ENCODE assay signal across 10 cellular contexts in the genomic region with DNA sequence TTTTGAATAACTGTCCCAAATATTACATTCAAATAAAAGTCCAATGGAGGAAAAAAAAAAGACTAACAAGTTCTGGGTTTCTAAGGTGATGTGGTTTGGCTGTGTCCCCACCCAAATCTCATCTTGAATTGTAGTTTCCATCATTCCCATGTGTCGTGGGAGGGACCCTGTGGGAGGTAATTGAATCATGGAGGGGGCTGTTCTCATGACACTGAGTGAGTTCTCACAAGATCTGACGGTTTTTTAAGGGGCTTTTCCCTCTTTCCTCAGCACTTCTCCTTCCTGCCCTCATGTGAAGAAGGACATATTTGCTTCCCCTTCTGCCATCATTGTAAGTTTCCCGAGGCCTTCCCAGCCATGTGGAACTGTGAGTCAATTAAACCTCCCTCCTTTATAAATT. TPM values are rescaled to one million over a fixed set of nuclear protein-coding genes. Genes with fewer than 3 reads are reported as not detected.
"Had no signal": no experiment of that assay in that cellular context is flagged by ENCODE, and none has a peak within 500 bp of the region (broad histone marks: within the 10 kb centered on the region; RNA-seq: fewer than 3 reads in every experiment).

No MANE protein-coding gene starts in this region.

- FAIRE-seq: HepG2, HTR-8/SVneo had no signal

- DNase-seq: IMR-90, KBM-7, KG1 had no signal

- H3K9ac ChIP-seq: KMS-11 had no signal

- H3K27ac ChIP-seq: HL-60, KMS-11 had no signal

- H3K4me2 ChIP-seq: KMS-11 had no signal

- ATAC-seq: HepG2 had no signal

RNA-seq across cellular contexts. Expression of gene MS4A2, which starts 7.9 kb away (rescaled TPM):
- total RNA-seq: HepG2, HT-29, HT1080, IMR-90 had no signal
- polyA plus RNA-seq: HepG2, IgD-negative memory B cell, IMR-90 had no signal

RNA-seq across cellular contexts. Expression of gene MS4A3, which starts 24.1 kb away (rescaled TPM):
- total RNA-seq: HepG2, HT-29, HT1080, IMR-90 had no signal
- polyA plus RNA-seq: HepG2, IgD-negative memory B cell, IMR-90 had no signal

RNA-seq across cellular contexts. Expression of gene OOSP2, which starts 40.3 kb away (rescaled TPM):
- total RNA-seq: HepG2, HT-29, HT1080, IMR-90 had no signal
- polyA plus RNA-seq: HepG2, IgD-negative memory B cell, IMR-90 had no signal
